In genomic region chr2:241879326-241879725, GRCh38 we compare ENCODE assay signal across 21 cellular contexts. TPM values are rescaled to one million over a fixed set of nuclear protein-coding genes. Genes with fewer than 3 reads are reported as not detected.
DNase-seq lines count a peak whose midpoint lies in the region; ATAC-seq and TF ChIP-seq lines count a peak whose summit lies in the region.
"Had no signal": no experiment of that assay in that cellular context is flagged by ENCODE, and none has a peak within 500 bp of the region (broad histone marks: within the 10 kb centered on the region; RNA-seq: fewer than 3 reads in every experiment).

No MANE protein-coding gene starts in this region.

- peak overlapping the region; percentile 26 for H3K27ac Mint-ChIP-seq in stimulated activated naive CD8-positive, alpha-beta T cell treated with anti-CD3 and anti-CD28 coated beads, Interleukin-15, Interleukin-2, amounts not matched to agents 100 ng/mL and 50 ng/mL, for 24 hours
- H3K27ac Mint-ChIP-seq in IgD-negative memory B cell (peak overlapping the region; percentile 16 to 93 (median 64)), type B pancreatic cell (no peak overlapping the region), endothelial cell (ENCODE audit: unreplicated experiment) (no peak overlapping the region)
- no peak overlapping the region for H3K27ac Mint-ChIP-seq in central memory CD8-positive, alpha-beta T cell (ENCODE audit: low read depth)
- H3K27ac Mint-ChIP-seq: GM23338 had no signal

- peaks cover 3% of the 10 kb centered on the region for H3K36me3 Mint-ChIP-seq in stimulated activated naive CD8-positive, alpha-beta T cell treated with anti-CD3 and anti-CD28 coated beads, Interleukin-15, Interleukin-2, amounts not matched to agents 100 ng/mL and 50 ng/mL, for 24 hours (ENCODE audit: low read depth)
- H3K36me3 Mint-ChIP-seq in IgD-negative memory B cell (peaks cover under 1% of the 10 kb centered on the region), type B pancreatic cell (no peaks in the 10 kb centered on the region), endothelial cell (ENCODE audit: low read depth, unreplicated experiment) (peaks cover 7% of the 10 kb centered on the region)
- peaks cover 19% of the 10 kb centered on the region for H3K36me3 Mint-ChIP-seq in central memory CD8-positive, alpha-beta T cell (ENCODE audit: insufficient read depth)

- H3K4me1 Mint-ChIP-seq in stimulated activated naive CD8-positive, alpha-beta T cell treated with anti-CD3 and anti-CD28 coated beads, Interleukin-15, Interleukin-2, amounts not matched to agents 100 ng/mL and 50 ng/mL, for 24 hours (ENCODE audit: low read depth): peaks cover 41% of the 10 kb centered on the region
- H3K4me1 Mint-ChIP-seq in IgD-negative memory B cell (peaks cover 16 to 21% (median 18%) of the 10 kb centered on the region in 3 donors), type B pancreatic cell (ENCODE audit: unreplicated experiment) (peaks cover 16% of the 10 kb centered on the region), endothelial cell (ENCODE audit: unreplicated experiment) (peaks cover 11% of the 10 kb centered on the region)
- peaks cover 36% of the 10 kb centered on the region for H3K4me1 Mint-ChIP-seq in central memory CD8-positive, alpha-beta T cell

- H3K4me3 Mint-ChIP-seq in stimulated activated naive CD8-positive, alpha-beta T cell treated with anti-CD3 and anti-CD28 coated beads, Interleukin-15, Interleukin-2, amounts not matched to agents 100 ng/mL and 50 ng/mL, for 24 hours: no peak overlapping the region
- H3K4me3 Mint-ChIP-seq in IgD-negative memory B cell: peak overlapping the region in 1 of 4 donors; percentile 52
- H3K4me3 Mint-ChIP-seq in central memory CD8-positive, alpha-beta T cell: peak overlapping the region; percentile 32
- H3K4me3 Mint-ChIP-seq in type B pancreatic cell: peak overlapping the region; percentile 49
- no peak overlapping the region for H3K4me3 Mint-ChIP-seq in endothelial cell (ENCODE audit: unreplicated experiment)
- H3K4me3 Mint-ChIP-seq: GM23338 had no signal

- no peak for DNase-seq in stimulated activated naive CD8-positive, alpha-beta T cell treated with anti-CD3 and anti-CD28 coated beads, Interleukin-15, Interleukin-2, amounts not matched to agents 100 U/mL and 50 U/mL, for 24 hours
- no peak for DNase-seq in central memory CD8-positive, alpha-beta T cell (ENCODE audit: low spot score in 2 of 2)
- no peak for DNase-seq in type B pancreatic cell (ENCODE audit: extremely low spot score, unreplicated experiment)
- DNase-seq in endothelial cell (ENCODE audit: low spot score): no peak
- DNase-seq in NCI-H2029 (lab: John Stamatoyannopoulos, UW): no peak
- no peak for DNase-seq in SK-N-DZ (ENCODE audit: low spot score)
- DNase-seq: ACHN, Caco-2, DMS153, GF-D8, KG1, NCI-H187, NCI-H2227 treated with DMSO at 0.1 percent for 48 hours, NCI-H510A treated with DMSO at 0.1 percent for 48 hours, NCI-H82 had no signal

- TF ChIP-seq CTCF in type B pancreatic cell (conservative IDR thresholded peaks at IDR 0.05) (no peak), endothelial cell (IDR thresholded peaks at IDR 0.05; ENCODE audit: unreplicated experiment) (no peak)

- H3K27me3 Mint-ChIP-seq in stimulated activated naive CD8-positive, alpha-beta T cell treated with anti-CD3 and anti-CD28 coated beads, Interleukin-15, Interleukin-2, amounts not matched to agents 100 ng/mL and 50 ng/mL, for 24 hours: no peaks in the 10 kb centered on the region
- H3K27me3 Mint-ChIP-seq in IgD-negative memory B cell (no peaks in the 10 kb centered on the region), type B pancreatic cell (no peaks in the 10 kb centered on the region), endothelial cell (ENCODE audit: unreplicated experiment) (peaks cover 6% of the 10 kb centered on the region)
- no peaks in the 10 kb centered on the region for H3K27me3 Mint-ChIP-seq in central memory CD8-positive, alpha-beta T cell

- ATAC-seq in stimulated activated naive CD8-positive, alpha-beta T cell treated with anti-CD3 and anti-CD28 coated beads, Interleukin-15, Interleukin-2, amounts not matched to agents 100 U/mL and 50 U/mL, for 24 hours: no peak
- no peak for ATAC-seq in central memory CD8-positive, alpha-beta T cell (replicated peaks; ENCODE audit: extremely low read depth, poor library complexity, severe bottlenecking)
- ATAC-seq: GM23338, HCT116 had no signal

- H3K9me3 Mint-ChIP-seq in stimulated activated naive CD8-positive, alpha-beta T cell treated with anti-CD3 and anti-CD28 coated beads, Interleukin-15, Interleukin-2, amounts not matched to agents 100 ng/mL and 50 ng/mL, for 24 hours: no peaks in the 10 kb centered on the region
- H3K9me3 Mint-ChIP-seq in IgD-negative memory B cell (peaks cover 0 to 4% (median 4%) of the 10 kb centered on the region in 3 donors), type B pancreatic cell (no peaks in the 10 kb centered on the region), endothelial cell (ENCODE audit: unreplicated experiment) (no peaks in the 10 kb centered on the region)
- H3K9me3 Mint-ChIP-seq in central memory CD8-positive, alpha-beta T cell: no peaks in the 10 kb centered on the region

RNA-seq across cellular contexts. Expression of gene RTP5, which starts 9.8 kb away (rescaled TPM):
- not detected for polyA plus RNA-seq in IgD-negative memory B cell
- total RNA-seq in type B pancreatic cell (ENCODE audit: low replicate concordance): not detected in 2 replicates
- total RNA-seq in endothelial cell (ENCODE audit: unreplicated experiment): not detected
- polyA plus RNA-seq in SK-N-DZ (2014; cell fraction: cytosol; rRNA removed): 8.1 and 9.9 TPM in 2 replicates
- 55.7 and 73.8 TPM in 2 replicates for polyA plus RNA-seq in SK-N-DZ (2014; cell fraction: nucleus; rRNA removed)
- total RNA-seq: Caco-2, GM23338, M059J, RPMI7951 had no signal
- polyA plus RNA-seq: GM23338 had no signal

RNA-seq across cellular contexts. Expression of gene PDCD1, which starts 20.6 kb away (rescaled TPM):
- 0.19 TPM for polyA plus RNA-seq in IgD-negative memory B cell
- total RNA-seq in type B pancreatic cell (ENCODE audit: low replicate concordance) (not detected in 2 replicates), endothelial cell (ENCODE audit: unreplicated experiment) (not detected)
- 1.4 and 1.5 TPM in 2 replicates for polyA plus RNA-seq in SK-N-DZ (2014; cell fraction: cytosol; rRNA removed)
- polyA plus RNA-seq in SK-N-DZ (2014; cell fraction: nucleus; rRNA removed): 0.53 and 2.6 TPM in 2 replicates
- total RNA-seq: Caco-2, M059J, RPMI7951 had no signal

Comparison
In these comparisons a context has a peak if more than half of its experiments do, and no peak if none do; other contexts are left out.
1. H3K27ac Mint-ChIP-seq: peak in stimulated activated naive CD8-positive, alpha-beta T cell treated with anti-CD3 and anti-CD28 coated beads, Interleukin-15, Interleukin-2, amounts not matched to agents 100 ng/mL and 50 ng/mL, for 24 hours (single experiment) and IgD-negative memory B cell (3 of 3); none in central memory CD8-positive, alpha-beta T cell (single experiment), type B pancreatic cell (single experiment) and endothelial cell (single experiment).
2. H3K4me3 Mint-ChIP-seq: peak in central memory CD8-positive, alpha-beta T cell (single experiment) and type B pancreatic cell (single experiment); none in stimulated activated naive CD8-positive, alpha-beta T cell treated with anti-CD3 and anti-CD28 coated beads, Interleukin-15, Interleukin-2, amounts not matched to agents 100 ng/mL and 50 ng/mL, for 24 hours (single experiment) and endothelial cell (single experiment).